In genomic region chr11:70202898-70203748, GRCh38 we compare ENCODE assay signal across 8 cellular contexts. TPM values are rescaled to one million over a fixed set of nuclear protein-coding genes. Genes with fewer than 3 reads are reported as not detected.
A peak's percentile ranks its signal among the peaks of the same experiment; 100 is the strongest.
DNase-seq lines count a peak whose midpoint lies in the region; ATAC-seq and TF ChIP-seq lines count a peak whose summit lies in the region.

TSS of gene FADD (plus strand) at chr11:70203296. CDS start at chr11:70203460, 164 bp downstream.

- H3K36me3 Mint-ChIP-seq in natural killer cell = no peaks in the 10 kb centered on the region

- peak within 1 kb of the TSS; percentile 92 to 95 for H3K27ac Mint-ChIP-seq in natural killer cell

- peak within 1 kb of the TSS; percentile 91 for H3K4me3 ChIP-seq in fibroblast of mammary gland (ENCODE audit: control insufficient read depth, low read depth, low read length)

- peak within 1 kb of the TSS; percentile 96 for H3K4me3 Mint-ChIP-seq in natural killer cell

- ATAC-seq in GM21576 (IDR thresholded peaks at IDR 0.05; ENCODE audit: unreplicated experiment) (peak; percentile 62), natural killer cell (peak; percentile 67 to 77 (median 73))

- no peaks in the 10 kb centered on the region for H3K9me3 Mint-ChIP-seq in natural killer cell

- DNase-seq in DMS153 treated with DMSO at 0.1 percent for 48 hours (lab: John Stamatoyannopoulos, UW; ENCODE audit: unreplicated experiment) (peak; percentile 88), KG1 (lab: John Stamatoyannopoulos, UW) (peak; percentile 93), RKO (ENCODE audit: low spot score) (peak; percentile 94), fibroblast of mammary gland (ENCODE audit: low read depth) (peak; percentile 92), natural killer cell (peak; percentile 86)
- DNase-seq in activated T-helper 1 cell treated with anti-CD3 and anti-CD28 coated beads, Interleukin-2, amount 50 U/mL, for 16 hours (ENCODE audit: low read depth in 1 of 2, low spot score in 1 of 2) = peak; percentile 81 to 87
- peak; percentile 86 to 92 (median 89) for DNase-seq in stimulated activated naive CD4-positive, alpha-beta T cell (lab: John Stamatoyannopoulos, UW)

- H3K27me3 Mint-ChIP-seq in natural killer cell (ENCODE audit: low read depth in 2 of 2) = peaks cover 0 to 5% of the 10 kb centered on the region in 2 donors

- intact Hi-C loops in natural killer cell (cut with micrococcal nuclease) = loop anchor here (1.0 kb wide), 1 partner anchor 67 kb away; the partner anchor contains the start of gene PPFIA1

- peaks cover 26 to 46% of the 10 kb centered on the region in 2 donors for H3K4me1 Mint-ChIP-seq in natural killer cell

- TF ChIP-seq CTCF in fibroblast of mammary gland (conservative IDR thresholded peaks at IDR 0.05; ENCODE audit: control insufficient read depth, insufficient read depth, low read depth, low read length) (no peak), natural killer cell (IDR thresholded peaks at IDR 0.05) (no peak)

RNA-seq across cellular contexts. Expression of gene FADD, which starts in this region (rescaled TPM):
- 1 to 10 TPM; 7.8 to 9.2 (median 9.0) TPM for total RNA-seq in natural killer cell

Comparison
In these comparisons a context has a peak if more than half of its experiments do, and no peak if none do; other contexts are left out.
1. Peak in every context shown above with its lines: DNase-seq, ATAC-seq and H3K4me3 ChIP-seq.